9 cellular contexts compared by ENCODE assay signal in the genomic region with DNA sequence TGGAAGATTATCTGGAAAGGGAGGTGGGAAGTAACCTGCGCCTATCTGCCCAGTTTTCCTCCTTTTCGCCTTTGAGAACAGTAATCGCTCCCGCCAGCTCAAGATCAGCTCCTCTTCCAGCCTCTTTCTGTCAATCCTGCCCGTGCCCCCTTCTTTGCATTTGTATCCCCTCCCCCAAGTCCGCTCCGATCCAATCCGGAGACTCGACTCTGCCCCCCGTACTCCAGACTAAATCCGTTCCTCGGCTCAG. TPM values are rescaled to one million over a fixed set of nuclear protein-coding genes. Genes with fewer than 3 reads are reported as not detected.
DNase-seq lines count a peak whose midpoint lies in the region; ATAC-seq and TF ChIP-seq lines count a peak whose summit lies in the region.
"Had no signal": no experiment of that assay in that cellular context is flagged by ENCODE, and none has a peak within 500 bp of the region (broad histone marks: within the 10 kb centered on the region; RNA-seq: fewer than 3 reads in every experiment).

No MANE protein-coding gene starts in this region.

- H3K27ac ChIP-seq in left lung: peak overlapping the region; percentile 96 to 98
- H3K27ac ChIP-seq in thymus (ENCODE audit: low read depth): peak overlapping the region; percentile 99

- H3K4me1 Mint-ChIP-seq in activated T-cell treated with anti-CD3 and anti-CD28 coated beads, Interleukin-2, amount 50 U/mL, for 4 hours (ENCODE audit: low read depth): peaks cover 42% of the 10 kb centered on the region

- peak overlapping the region; percentile 90 for H3K4me3 Mint-ChIP-seq in activated T-cell treated with anti-CD3 and anti-CD28 coated beads, Interleukin-2, amount 50 U/mL, for 4 hours

- no peaks in the 10 kb centered on the region for H3K9me3 Mint-ChIP-seq in activated T-cell treated with anti-CD3 and anti-CD28 coated beads, Interleukin-2, amount 50 U/mL, for 4 hours

- peak overlapping the region; percentile 89 for H3K9ac ChIP-seq in adipocyte (ENCODE audit: low read length)

- no peak for ATAC-seq in activated T-cell treated with anti-CD3 and anti-CD28 coated beads, Interleukin-2, amount 50 U/mL, for 4 hours
- ATAC-seq in left lung (no peak), HG03442 (IDR thresholded peaks at IDR 0.05; ENCODE audit: unreplicated experiment) (no peak)

- in situ Hi-C loops in KBM-7 (cut with MboI; ENCODE audit: low pct_unique_long_range_greater_than_20kb, low sequenced_read_pairs): no loop called here

- intact Hi-C loops in left lung (cut with DNase I): no loop called here

- H3K4me1 ChIP-seq in adipocyte (ENCODE audit: control insufficient read depth, insufficient read depth, low read length) (peaks cover 11% of the 10 kb centered on the region), left lung (peaks cover 7 to 22% of the 10 kb centered on the region in 2 donors), thymus (ENCODE audit: control insufficient read depth, insufficient read depth, low read length) (peaks cover 12% of the 10 kb centered on the region)

- H3K27me3 Mint-ChIP-seq in activated T-cell treated with anti-CD3 and anti-CD28 coated beads, Interleukin-2, amount 50 U/mL, for 4 hours (ENCODE audit: low read depth): no peaks in the 10 kb centered on the region

- H3K4me3 ChIP-seq in adipocyte (ENCODE audit: low read length) (peak overlapping the region; percentile 85), left lung (peak overlapping the region; percentile 59 to 74), thymus (ENCODE audit: low read length) (peak overlapping the region; percentile 97)

- TF ChIP-seq CTCF in left lung (IDR thresholded peaks at IDR 0.05): no peak

- H3K36me3 Mint-ChIP-seq in activated T-cell treated with anti-CD3 and anti-CD28 coated beads, Interleukin-2, amount 50 U/mL, for 4 hours (ENCODE audit: insufficient read depth): peaks cover 6% of the 10 kb centered on the region

- 1% methylated on average over 12 of the region's 12 CpGs for WGBS in thymus

- no peaks in the 10 kb centered on the region for H3K27me3 ChIP-seq in adipocyte (replicated peaks; ENCODE audit: control insufficient read depth, insufficient read depth, low read length)
- no peaks in the 10 kb centered on the region for H3K27me3 ChIP-seq in left lung
- no peaks in the 10 kb centered on the region for H3K27me3 ChIP-seq in thymus (ENCODE audit: control insufficient read depth, insufficient read depth)

- DNase-seq in activated T-cell treated with anti-CD3 and anti-CD28 coated beads, Interleukin-2, amount 50 U/mL, for 4 hours: no peak
- DNase-seq in activated T-cell treated with anti-CD3 and anti-CD28 coated beads, Interleukin-2, amount 50 U/mL, for 1 hour: no peak
- no peak for DNase-seq in adipocyte (ENCODE audit: low read depth)
- no peak for DNase-seq in left lung
- no peak for DNase-seq in KBM-7
- no peak for DNase-seq in retina

- H3K9me3 ChIP-seq in adipocyte (ENCODE audit: control insufficient read depth, low read length) (no peaks in the 10 kb centered on the region), left lung (no peaks in the 10 kb centered on the region), thymus (ENCODE audit: control insufficient read depth) (no peaks in the 10 kb centered on the region)

- H3K36me3 ChIP-seq in adipocyte (ENCODE audit: control insufficient read depth, insufficient read depth, low read length, severe bottlenecking) (no peaks in the 10 kb centered on the region), left lung (peaks cover 0 to 8% of the 10 kb centered on the region in 2 donors), thymus (ENCODE audit: control insufficient read depth, insufficient read depth) (peaks cover 13% of the 10 kb centered on the region)

RNA-seq across cellular contexts. Expression of gene RAB4B, which starts 0.3 kb away (rescaled TPM):
- total RNA-seq in activated T-cell treated with anti-CD3 and anti-CD28 coated beads, Interleukin-2, amount 50 U/mL, for 4 hours: 10 to 100 TPM; 26.6 to 34.9 (median 30.0) TPM
- 10 to 100 TPM; 42.6 to 50.4 TPM for total RNA-seq in left lung
- polyA plus RNA-seq in thymus: 86.7 TPM

RNA-seq across cellular contexts. Expression of gene MIA, which starts 2.4 kb away (rescaled TPM):
- under 1 TPM in 1 of 3 donors, not detected in 2; 0.87 TPM for total RNA-seq in activated T-cell treated with anti-CD3 and anti-CD28 coated beads, Interleukin-2, amount 50 U/mL, for 4 hours
- total RNA-seq in left lung: under 1 TPM in 1 of 2 donors, not detected in 1; 0.89 TPM
- polyA plus RNA-seq in thymus: 38.7 TPM
- total RNA-seq: NCI-H460 had no signal

RNA-seq across cellular contexts. Expression of gene EGLN2, which starts 21.3 kb away (rescaled TPM):
- 10 to 100 TPM; 86.3 to 95.4 (median 89.4) TPM for total RNA-seq in activated T-cell treated with anti-CD3 and anti-CD28 coated beads, Interleukin-2, amount 50 U/mL, for 4 hours
- total RNA-seq in left lung: 100 to 1,000 TPM; 139 to 150 TPM
- polyA plus RNA-seq in thymus: 90.3 TPM

RNA-seq across cellular contexts. Expression of gene SNRPA, which starts 26.7 kb away (rescaled TPM):
- total RNA-seq in activated T-cell treated with anti-CD3 and anti-CD28 coated beads, Interleukin-2, amount 50 U/mL, for 4 hours: 100 to 1,000 TPM; 213 to 234 (median 219) TPM
- 10 to 100 TPM; 46.1 to 79.1 TPM for total RNA-seq in left lung
- 58.4 TPM for polyA plus RNA-seq in thymus

RNA-seq across cellular contexts. Expression of gene ACTMAP, which starts 27.4 kb away (rescaled TPM):
- 10 to 100 TPM in 1 of 3 donors, 1 to 10 TPM in 2; 7.4 to 11.4 (median 7.7) TPM for total RNA-seq in activated T-cell treated with anti-CD3 and anti-CD28 coated beads, Interleukin-2, amount 50 U/mL, for 4 hours
- total RNA-seq in left lung: 10 to 100 TPM; 15.1 to 17.6 TPM
- 7.4 TPM for polyA plus RNA-seq in thymus
